In the genomic region with DNA sequence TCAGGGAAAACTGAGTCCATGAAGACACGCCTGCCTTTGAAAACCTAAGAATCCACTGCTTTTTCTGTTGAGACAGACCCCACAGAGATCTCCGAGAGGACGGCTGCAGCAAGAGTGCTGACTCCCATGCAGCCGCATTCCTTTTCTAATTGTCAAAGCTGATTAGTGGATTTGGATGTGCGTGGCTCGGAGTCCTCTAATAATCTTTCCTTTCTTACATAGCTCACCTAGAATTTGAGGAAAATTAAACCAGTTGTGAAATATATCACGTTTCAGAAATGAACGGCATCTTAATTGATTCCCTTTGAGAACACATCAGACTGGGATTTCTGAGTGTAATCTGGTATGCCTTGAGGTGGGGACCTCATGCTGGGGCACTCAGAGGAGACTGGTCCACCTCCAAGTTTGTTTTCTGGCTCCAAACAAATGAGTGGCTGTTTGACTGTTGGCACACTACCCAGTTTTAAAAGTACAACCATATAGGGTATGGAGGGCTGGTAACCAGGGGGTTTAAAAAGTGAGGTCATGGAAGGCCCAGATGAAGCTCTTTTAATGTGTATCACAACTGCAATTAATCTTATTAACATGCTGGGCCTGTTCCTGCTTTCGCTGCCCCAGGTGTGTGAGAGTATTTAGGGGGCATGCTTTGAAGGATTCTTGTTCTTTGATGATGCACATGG, we compare ENCODE assay signal across 1 cellular context.
TF ChIP-seq lines count a peak whose summit lies in the region.

No MANE protein-coding gene starts in this region.

TF ChIP-seq in HEK293, 187 proteins besides CTCF, POLR2A, EP300 and RAD21 (continued from another document):
- TF ChIP-seq, protein P1, sequence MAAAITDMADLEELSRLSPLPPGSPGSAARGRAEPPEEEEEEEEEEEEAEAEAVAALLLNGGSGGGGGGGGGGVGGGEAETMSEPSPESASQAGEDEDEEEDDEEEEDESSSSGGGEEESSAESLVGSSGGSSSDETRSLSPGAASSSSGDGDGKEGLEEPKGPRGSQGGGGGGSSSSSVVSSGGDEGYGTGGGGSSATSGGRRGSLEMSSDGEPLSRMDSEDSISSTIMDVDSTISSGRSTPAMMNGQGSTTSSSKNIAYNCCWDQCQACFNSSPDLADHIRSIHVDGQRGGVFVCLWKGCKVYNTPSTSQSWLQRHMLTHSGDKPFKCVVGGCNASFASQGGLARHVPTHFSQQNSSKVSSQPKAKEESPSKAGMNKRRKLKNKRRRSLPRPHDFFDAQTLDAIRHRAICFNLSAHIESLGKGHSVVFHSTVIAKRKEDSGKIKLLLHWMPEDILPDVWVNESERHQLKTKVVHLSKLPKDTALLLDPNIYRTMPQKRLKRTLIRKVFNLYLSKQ (tag by site-specific recombination; IDR thresholded peaks at IDR 0.05; ENCODE audit: borderline replicate concordance): no peak
- TF ChIP-seq ZBTB21 (tag by site-specific recombination; IDR thresholded peaks at IDR 0.05) (0 out of 2 replicates have a peak, but pooled peaks have one; percentile 24), ZNF155 (tag by site-specific recombination; IDR thresholded peaks at IDR 0.05) (no peak), ZNF24 (tag by site-specific recombination; IDR thresholded peaks at IDR 0.05) (peak; percentile 31; the same call in 1 of the 2 replicates), GLIS2 (tag by site-specific recombination; IDR thresholded peaks at IDR 0.05) (peak; percentile 38; the same call in 1 of the 2 replicates), ZNF529 (tag by site-specific recombination; IDR thresholded peaks at IDR 0.05; ENCODE audit: insufficient replicate concordance) (no peak), MYNN (tag by site-specific recombination; IDR thresholded peaks at IDR 0.05; ENCODE audit: borderline replicate concordance) (no peak), ZNF426 (tag by site-specific recombination; IDR thresholded peaks at IDR 0.05) (no peak), SP2 (tag by site-specific recombination; IDR thresholded peaks at IDR 0.05) (peak; percentile 14; the same call in 1 of the 2 replicates), ZNF48 (tag by site-specific recombination; IDR thresholded peaks at IDR 0.05) (no peak), ZBTB17 (tag by site-specific recombination; IDR thresholded peaks at IDR 0.05) (peak; percentile 66), KLF10 (tag by site-specific recombination; IDR thresholded peaks at IDR 0.05) (peak; percentile 76; the same call in 1 of the 2 replicates), HOXD13 (CRISPR knock-in tag; IDR thresholded peaks at IDR 0.05; ENCODE audit: borderline replicate concordance) (no peak), ZBTB48 (tag by site-specific recombination; IDR thresholded peaks at IDR 0.05) (no peak), ZNF521 (tag by site-specific recombination; IDR thresholded peaks at IDR 0.05) (no peak), ZIC2 (tag by site-specific recombination; IDR thresholded peaks at IDR 0.05) (peak; percentile 65), ZNF366 (tag by site-specific recombination; conservative IDR thresholded peaks at IDR 0.05) (peak; percentile 65), ZNF473 (tag by site-specific recombination; IDR thresholded peaks at IDR 0.05) (no peak), ZFHX2 (tag by site-specific recombination; conservative IDR thresholded peaks at IDR 0.05) (no peak), ZNF629 (tag by site-specific recombination; IDR thresholded peaks at IDR 0.05) (peak; percentile 68)
- TF ChIP-seq, protein P2, sequence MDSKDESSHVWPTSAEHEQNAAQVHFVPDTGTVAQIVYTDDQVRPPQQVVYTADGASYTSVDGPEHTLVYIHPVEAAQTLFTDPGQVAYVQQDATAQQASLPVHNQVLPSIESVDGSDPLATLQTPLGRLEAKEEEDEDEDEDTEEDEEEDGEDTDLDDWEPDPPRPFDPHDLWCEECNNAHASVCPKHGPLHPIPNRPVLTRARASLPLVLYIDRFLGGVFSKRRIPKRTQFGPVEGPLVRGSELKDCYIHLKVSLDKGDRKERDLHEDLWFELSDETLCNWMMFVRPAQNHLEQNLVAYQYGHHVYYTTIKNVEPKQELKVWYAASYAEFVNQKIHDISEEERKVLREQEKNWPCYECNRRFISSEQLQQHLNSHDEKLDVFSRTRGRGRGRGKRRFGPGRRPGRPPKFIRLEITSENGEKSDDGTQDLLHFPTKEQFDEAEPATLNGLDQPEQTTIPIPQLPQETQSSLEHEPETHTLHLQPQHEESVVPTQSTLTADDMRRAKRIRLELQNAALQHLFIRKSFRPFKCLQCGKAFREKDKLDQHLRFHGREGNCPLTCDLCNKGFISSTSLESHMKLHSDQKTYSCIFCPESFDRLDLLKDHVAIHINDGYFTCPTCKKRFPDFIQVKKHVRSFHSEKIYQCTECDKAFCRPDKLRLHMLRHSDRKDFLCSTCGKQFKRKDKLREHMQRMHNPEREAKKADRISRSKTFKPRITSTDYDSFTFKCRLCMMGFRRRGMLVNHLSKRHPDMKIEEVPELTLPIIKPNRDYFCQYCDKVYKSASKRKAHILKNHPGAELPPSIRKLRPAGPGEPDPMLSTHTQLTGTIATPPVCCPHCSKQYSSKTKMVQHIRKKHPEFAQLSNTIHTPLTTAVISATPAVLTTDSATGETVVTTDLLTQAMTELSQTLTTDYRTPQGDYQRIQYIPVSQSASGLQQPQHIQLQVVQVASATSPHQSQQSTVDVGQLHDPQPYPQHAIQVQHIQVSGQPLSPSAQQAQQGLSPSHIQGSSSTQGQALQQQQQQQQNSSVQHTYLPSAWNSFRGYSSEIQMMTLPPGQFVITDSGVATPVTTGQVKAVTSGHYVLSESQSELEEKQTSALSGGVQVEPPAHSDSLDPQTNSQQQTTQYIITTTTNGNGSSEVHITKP (tag by site-specific recombination; IDR thresholded peaks at IDR 0.05): peak; percentile 58
- TF ChIP-seq, protein P3, sequence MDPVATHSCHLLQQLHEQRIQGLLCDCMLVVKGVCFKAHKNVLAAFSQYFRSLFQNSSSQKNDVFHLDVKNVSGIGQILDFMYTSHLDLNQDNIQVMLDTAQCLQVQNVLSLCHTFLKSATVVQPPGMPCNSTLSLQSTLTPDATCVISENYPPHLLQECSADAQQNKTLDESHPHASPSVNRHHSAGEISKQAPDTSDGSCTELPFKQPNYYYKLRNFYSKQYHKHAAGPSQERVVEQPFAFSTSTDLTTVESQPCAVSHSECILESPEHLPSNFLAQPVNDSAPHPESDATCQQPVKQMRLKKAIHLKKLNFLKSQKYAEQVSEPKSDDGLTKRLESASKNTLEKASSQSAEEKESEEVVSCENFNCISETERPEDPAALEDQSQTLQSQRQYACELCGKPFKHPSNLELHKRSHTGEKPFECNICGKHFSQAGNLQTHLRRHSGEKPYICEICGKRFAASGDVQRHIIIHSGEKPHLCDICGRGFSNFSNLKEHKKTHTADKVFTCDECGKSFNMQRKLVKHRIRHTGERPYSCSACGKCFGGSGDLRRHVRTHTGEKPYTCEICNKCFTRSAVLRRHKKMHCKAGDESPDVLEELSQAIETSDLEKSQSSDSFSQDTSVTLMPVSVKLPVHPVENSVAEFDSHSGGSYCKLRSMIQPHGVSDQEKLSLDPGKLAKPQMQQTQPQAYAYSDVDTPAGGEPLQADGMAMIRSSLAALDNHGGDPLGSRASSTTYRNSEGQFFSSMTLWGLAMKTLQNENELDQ (tag by site-specific recombination; IDR thresholded peaks at IDR 0.05; ENCODE audit: low read depth): no peak
- TF ChIP-seq, protein P4, sequence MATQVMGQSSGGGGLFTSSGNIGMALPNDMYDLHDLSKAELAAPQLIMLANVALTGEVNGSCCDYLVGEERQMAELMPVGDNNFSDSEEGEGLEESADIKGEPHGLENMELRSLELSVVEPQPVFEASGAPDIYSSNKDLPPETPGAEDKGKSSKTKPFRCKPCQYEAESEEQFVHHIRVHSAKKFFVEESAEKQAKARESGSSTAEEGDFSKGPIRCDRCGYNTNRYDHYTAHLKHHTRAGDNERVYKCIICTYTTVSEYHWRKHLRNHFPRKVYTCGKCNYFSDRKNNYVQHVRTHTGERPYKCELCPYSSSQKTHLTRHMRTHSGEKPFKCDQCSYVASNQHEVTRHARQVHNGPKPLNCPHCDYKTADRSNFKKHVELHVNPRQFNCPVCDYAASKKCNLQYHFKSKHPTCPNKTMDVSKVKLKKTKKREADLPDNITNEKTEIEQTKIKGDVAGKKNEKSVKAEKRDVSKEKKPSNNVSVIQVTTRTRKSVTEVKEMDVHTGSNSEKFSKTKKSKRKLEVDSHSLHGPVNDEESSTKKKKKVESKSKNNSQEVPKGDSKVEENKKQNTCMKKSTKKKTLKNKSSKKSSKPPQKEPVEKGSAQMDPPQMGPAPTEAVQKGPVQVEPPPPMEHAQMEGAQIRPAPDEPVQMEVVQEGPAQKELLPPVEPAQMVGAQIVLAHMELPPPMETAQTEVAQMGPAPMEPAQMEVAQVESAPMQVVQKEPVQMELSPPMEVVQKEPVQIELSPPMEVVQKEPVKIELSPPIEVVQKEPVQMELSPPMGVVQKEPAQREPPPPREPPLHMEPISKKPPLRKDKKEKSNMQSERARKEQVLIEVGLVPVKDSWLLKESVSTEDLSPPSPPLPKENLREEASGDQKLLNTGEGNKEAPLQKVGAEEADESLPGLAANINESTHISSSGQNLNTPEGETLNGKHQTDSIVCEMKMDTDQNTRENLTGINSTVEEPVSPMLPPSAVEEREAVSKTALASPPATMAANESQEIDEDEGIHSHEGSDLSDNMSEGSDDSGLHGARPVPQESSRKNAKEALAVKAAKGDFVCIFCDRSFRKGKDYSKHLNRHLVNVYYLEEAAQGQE (tag by site-specific recombination; IDR thresholded peaks at IDR 0.05): no peak
- TF ChIP-seq, protein P5, sequence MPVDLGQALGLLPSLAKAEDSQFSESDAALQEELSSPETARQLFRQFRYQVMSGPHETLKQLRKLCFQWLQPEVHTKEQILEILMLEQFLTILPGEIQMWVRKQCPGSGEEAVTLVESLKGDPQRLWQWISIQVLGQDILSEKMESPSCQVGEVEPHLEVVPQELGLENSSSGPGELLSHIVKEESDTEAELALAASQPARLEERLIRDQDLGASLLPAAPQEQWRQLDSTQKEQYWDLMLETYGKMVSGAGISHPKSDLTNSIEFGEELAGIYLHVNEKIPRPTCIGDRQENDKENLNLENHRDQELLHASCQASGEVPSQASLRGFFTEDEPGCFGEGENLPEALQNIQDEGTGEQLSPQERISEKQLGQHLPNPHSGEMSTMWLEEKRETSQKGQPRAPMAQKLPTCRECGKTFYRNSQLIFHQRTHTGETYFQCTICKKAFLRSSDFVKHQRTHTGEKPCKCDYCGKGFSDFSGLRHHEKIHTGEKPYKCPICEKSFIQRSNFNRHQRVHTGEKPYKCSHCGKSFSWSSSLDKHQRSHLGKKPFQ (tag by site-specific recombination; IDR thresholded peaks at IDR 0.05): no peak
- TF ChIP-seq, protein P6, sequence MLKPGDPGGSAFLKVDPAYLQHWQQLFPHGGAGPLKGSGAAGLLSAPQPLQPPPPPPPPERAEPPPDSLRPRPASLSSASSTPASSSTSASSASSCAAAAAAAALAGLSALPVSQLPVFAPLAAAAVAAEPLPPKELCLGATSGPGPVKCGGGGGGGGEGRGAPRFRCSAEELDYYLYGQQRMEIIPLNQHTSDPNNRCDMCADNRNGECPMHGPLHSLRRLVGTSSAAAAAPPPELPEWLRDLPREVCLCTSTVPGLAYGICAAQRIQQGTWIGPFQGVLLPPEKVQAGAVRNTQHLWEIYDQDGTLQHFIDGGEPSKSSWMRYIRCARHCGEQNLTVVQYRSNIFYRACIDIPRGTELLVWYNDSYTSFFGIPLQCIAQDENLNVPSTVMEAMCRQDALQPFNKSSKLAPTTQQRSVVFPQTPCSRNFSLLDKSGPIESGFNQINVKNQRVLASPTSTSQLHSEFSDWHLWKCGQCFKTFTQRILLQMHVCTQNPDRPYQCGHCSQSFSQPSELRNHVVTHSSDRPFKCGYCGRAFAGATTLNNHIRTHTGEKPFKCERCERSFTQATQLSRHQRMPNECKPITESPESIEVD (tag by site-specific recombination; IDR thresholded peaks at IDR 0.05): peak; percentile 71
- TF ChIP-seq, protein P7, sequence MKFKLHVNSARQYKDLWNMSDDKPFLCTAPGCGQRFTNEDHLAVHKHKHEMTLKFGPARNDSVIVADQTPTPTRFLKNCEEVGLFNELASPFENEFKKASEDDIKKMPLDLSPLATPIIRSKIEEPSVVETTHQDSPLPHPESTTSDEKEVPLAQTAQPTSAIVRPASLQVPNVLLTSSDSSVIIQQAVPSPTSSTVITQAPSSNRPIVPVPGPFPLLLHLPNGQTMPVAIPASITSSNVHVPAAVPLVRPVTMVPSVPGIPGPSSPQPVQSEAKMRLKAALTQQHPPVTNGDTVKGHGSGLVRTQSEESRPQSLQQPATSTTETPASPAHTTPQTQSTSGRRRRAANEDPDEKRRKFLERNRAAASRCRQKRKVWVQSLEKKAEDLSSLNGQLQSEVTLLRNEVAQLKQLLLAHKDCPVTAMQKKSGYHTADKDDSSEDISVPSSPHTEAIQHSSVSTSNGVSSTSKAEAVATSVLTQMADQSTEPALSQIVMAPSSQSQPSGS (tag by site-specific recombination; IDR thresholded peaks at IDR 0.05; ENCODE audit: low read depth): peak; percentile 74; the same call in 1 of the 2 replicates
